ENCODE assay signal across 8 cellular contexts in genomic region chr16:3022208-3022696, GRCh38. TPM values are rescaled to one million over a fixed set of nuclear protein-coding genes. Genes with fewer than 3 reads are reported as not detected.
DNase-seq lines count a peak whose midpoint lies in the region; ATAC-seq and TF ChIP-seq lines count a peak whose summit lies in the region.

No MANE protein-coding gene starts in this region.

- TF ChIP-seq POLR2A in lower leg skin (IDR thresholded peaks at IDR 0.05): no peak

- intact Hi-C loops in lower leg skin (cut with DNase I; ENCODE audit: low total_unique reads): no loop called here

- H3K4me1 ChIP-seq in CD4-positive, CD25-positive, alpha-beta regulatory T cell (ENCODE audit: control insufficient read depth, insufficient read depth, low read length, poor library complexity, severe bottlenecking): peaks cover 52% of the 10 kb centered on the region

- ATAC-seq in CD4-positive, CD25-positive, alpha-beta regulatory T cell (ENCODE audit: low read depth in 2 of 2): peak; percentile 32
- no peak for ATAC-seq in GM21423 (IDR thresholded peaks at IDR 0.05; ENCODE audit: unreplicated experiment)

- H3K4me3 Mint-ChIP-seq in CD4-positive, CD25-positive, alpha-beta regulatory T cell: peak overlapping the region; percentile 90 to 98 (median 94)

- H3K27ac Mint-ChIP-seq in CD4-positive, CD25-positive, alpha-beta regulatory T cell: peak overlapping the region; percentile 62 to 96 (median 80)

- H3K36me3 ChIP-seq in CD4-positive, CD25-positive, alpha-beta regulatory T cell (ENCODE audit: control insufficient read depth, insufficient read depth, low read length): peaks cover 11% of the 10 kb centered on the region

- H3K36me3 Mint-ChIP-seq in CD4-positive, CD25-positive, alpha-beta regulatory T cell: peaks cover 4% of the 10 kb centered on the region

- DNase-seq in CD4-positive, CD25-positive, alpha-beta regulatory T cell: peak in 2 of 3 donors; percentile 67 to 68
- DNase-seq in M059J (ENCODE audit: low read depth): peak; percentile 96
- peak; percentile 94 for DNase-seq in activated CD4-positive, alpha-beta T cell treated with anti-CD3 and anti-CD28 coated beads, Interleukin-2, amount 50 U/mL, for 4 hours
- DNase-seq in dedifferentiated amniotic fluid mesenchymal stem cell (ENCODE audit: extremely low spot score): peak; percentile 95
- DNase-seq in lower leg skin (ENCODE audit: low spot score in 2 of 2): peak; percentile 90 to 99
- DNase-seq in stimulated activated CD4-positive, alpha-beta T cell treated with anti-CD3 and anti-CD28 coated beads, Interleukin-4, amount 100 ng/mL, for 24 hours: peak; percentile 93
- no peak for DNase-seq in retina

- 8% methylated on average over 8 of the region's 8 CpGs for WGBS in lower leg skin, 2 donors

- no peak for TF ChIP-seq CTCF in lower leg skin (IDR thresholded peaks at IDR 0.05)

- no peaks in the 10 kb centered on the region for H3K9me3 Mint-ChIP-seq in CD4-positive, CD25-positive, alpha-beta regulatory T cell

- H3K27me3 ChIP-seq in CD4-positive, CD25-positive, alpha-beta regulatory T cell (ENCODE audit: control insufficient read depth, insufficient read depth, low read length): no peaks in the 10 kb centered on the region

- H3K27me3 Mint-ChIP-seq in CD4-positive, CD25-positive, alpha-beta regulatory T cell: peaks cover 8% of the 10 kb centered on the region

- H3K27ac ChIP-seq in CD4-positive, CD25-positive, alpha-beta regulatory T cell (ENCODE audit: insufficient read depth, low read length, poor library complexity, severe bottlenecking): peak overlapping the region; percentile 91

- no peak overlapping the region for H3K4me3 ChIP-seq in CD4-positive, CD25-positive, alpha-beta regulatory T cell (ENCODE audit: low read depth, low read length)
- no peak overlapping the region for H3K4me3 ChIP-seq in lower leg skin (ENCODE audit: low read depth, poor library complexity, severe bottlenecking)

- peaks cover 4 to 63% (median 30%) of the 10 kb centered on the region in 4 donors for H3K4me1 Mint-ChIP-seq in CD4-positive, CD25-positive, alpha-beta regulatory T cell

- H3K9me3 ChIP-seq in CD4-positive, CD25-positive, alpha-beta regulatory T cell (ENCODE audit: control insufficient read depth in 2 of 2, low read length in 2 of 2): no peaks in the 10 kb centered on the region

RNA-seq across cellular contexts. Expression of gene HCFC1R1, which starts 1.5 kb away (rescaled TPM):
- 12.9 TPM for total RNA-seq in CD4-positive, CD25-positive, alpha-beta regulatory T cell
- 10 to 100 TPM; 18.0 to 20.7 (median 19.0) TPM for polyA plus RNA-seq in CD4-positive, CD25-positive, alpha-beta regulatory T cell
- total RNA-seq in M059J (2014; rRNA removed; shearing (Covaris generic)): 28.1 and 47.8 TPM in 2 replicates
- total RNA-seq in lower leg skin: 10 to 100 TPM; 27.5 to 41.5 (median 31.9) TPM

RNA-seq across cellular contexts. Expression of gene THOC6, which starts 1.6 kb away (rescaled TPM):
- 16.2 TPM for total RNA-seq in CD4-positive, CD25-positive, alpha-beta regulatory T cell
- 10 to 100 TPM; 37.1 to 49.2 (median 41.0) TPM for polyA plus RNA-seq in CD4-positive, CD25-positive, alpha-beta regulatory T cell
- total RNA-seq in M059J (2014; rRNA removed; shearing (Covaris generic)): 29.9 and 31.7 TPM in 2 replicates
- 10 to 100 TPM; 13.2 to 22.1 (median 20.1) TPM for total RNA-seq in lower leg skin

RNA-seq across cellular contexts. Expression of gene TNFRSF12A, which starts 2.1 kb away (rescaled TPM):
- total RNA-seq in CD4-positive, CD25-positive, alpha-beta regulatory T cell: 0.94 TPM
- polyA plus RNA-seq in CD4-positive, CD25-positive, alpha-beta regulatory T cell: 1 to 10 TPM in 1 of 4 donors, under 1 TPM in 2, not detected in 1; 0.69 to 1.2 (median 0.78) TPM
- total RNA-seq in M059J (2014; rRNA removed; shearing (Covaris generic)): 662 and 743 TPM in 2 replicates
- 10 to 100 TPM; 11.7 to 60.0 (median 23.6) TPM for total RNA-seq in lower leg skin

RNA-seq across cellular contexts. Expression of gene CLDN6, which starts 4.3 kb away (rescaled TPM):
- total RNA-seq in CD4-positive, CD25-positive, alpha-beta regulatory T cell: not detected
- not detected for polyA plus RNA-seq in CD4-positive, CD25-positive, alpha-beta regulatory T cell
- total RNA-seq in M059J (2014; rRNA removed; shearing (Covaris generic)): 0.27 and 0.34 TPM in 2 replicates
- total RNA-seq in lower leg skin: not detected

RNA-seq across cellular contexts. Expression of gene CLDN9, which starts 9.5 kb away (rescaled TPM):
- not detected for total RNA-seq in CD4-positive, CD25-positive, alpha-beta regulatory T cell
- polyA plus RNA-seq in CD4-positive, CD25-positive, alpha-beta regulatory T cell: not detected
- not detected in 2 replicates for total RNA-seq in M059J (2014; rRNA removed; shearing (Covaris generic))
- under 1 TPM in 2 of 4 donors, not detected in 2; 0.15 to 0.23 TPM for total RNA-seq in lower leg skin

Comparison
In these comparisons a context has a peak if more than half of its experiments do, and no peak if none do; other contexts are left out.
1. RNA of gene TNFRSF12A, which starts 2.1 kb away (total RNA-seq): 662 to 743 TPM in M059J; 11.7 to 60.0 TPM in lower leg skin and 0.94 TPM in CD4-positive, CD25-positive, alpha-beta regulatory T cell (single experiment); every median in the first group is over 10 times any median in the second.